In genomic region chr1:25501235-25502058, GRCh38 we compare ENCODE assay signal across 9 cellular contexts. TPM values are rescaled to one million over a fixed set of nuclear protein-coding genes. Genes with fewer than 3 reads are reported as not detected.
DNase-seq lines count a peak whose midpoint lies in the region; ATAC-seq and TF ChIP-seq lines count a peak whose summit lies in the region.
"Had no signal": no experiment of that assay in that cellular context is flagged by ENCODE, and none has a peak within 500 bp of the region (broad histone marks: within the 10 kb centered on the region; RNA-seq: fewer than 3 reads in every experiment).

No MANE protein-coding gene starts in this region.

- H3K4me1 Mint-ChIP-seq in activated T-cell treated with anti-CD3 and anti-CD28 coated beads, Interleukin-2, amount 50 U/mL, for 72 hours (ENCODE audit: low read depth): peaks cover 15% of the 10 kb centered on the region

- intact Hi-C loops in left colon (cut with DNase I, micrococcal nuclease): no loop called here

- no peak overlapping the region for H3K4me3 Mint-ChIP-seq in activated T-cell treated with anti-CD3 and anti-CD28 coated beads, Interleukin-2, amount 50 U/mL, for 72 hours

- ATAC-seq in activated T-cell treated with anti-CD3 and anti-CD28 coated beads, Interleukin-2, amount 50 U/mL, for 72 hours (replicated peaks in 1 of 2): no peak
- ATAC-seq in left colon: peak; percentile 92
- no peak for ATAC-seq in HG02840 (IDR thresholded peaks at IDR 0.05; ENCODE audit: low FRiP score, unreplicated experiment)
- no peak for ATAC-seq in GM21717 (IDR thresholded peaks at IDR 0.05; ENCODE audit: unreplicated experiment)

- POLR2A ChIA-PET in BJ (lab: Charles Lee): interaction anchor here (0.6 kb wide), 2 partner anchors 24 to 39 kb away, joined by 4 to 6 read pairs; no protein-coding TSS in a partner anchor

- H3K27ac Mint-ChIP-seq in activated T-cell treated with anti-CD3 and anti-CD28 coated beads, Interleukin-2, amount 50 U/mL, for 72 hours: peak overlapping the region; percentile 39

- H3K36me3 ChIP-seq in BJ (ENCODE audit: control insufficient read depth, insufficient read depth, low read length): peaks cover 2% of the 10 kb centered on the region

- H3K36me3 Mint-ChIP-seq in activated T-cell treated with anti-CD3 and anti-CD28 coated beads, Interleukin-2, amount 50 U/mL, for 72 hours (ENCODE audit: insufficient read depth in 2 of 2): peaks cover 0 to 5% of the 10 kb centered on the region in 2 donors

- CTCF ChIA-PET in BJ (lab: Yijun Ruan, JAX): interaction anchor here (0.6 to 3.6 kb wide), 7 partner anchors 10 to 299 kb away, joined by 3 to 16 read pairs (median 3); partner anchors contain the start of gene SELENON

- peak; percentile 31 for DNase-seq in BJ (ENCODE audit: low read depth)
- DNase-seq in activated T-cell treated with anti-CD3 and anti-CD28 coated beads, Interleukin-2, amount 50 U/mL, for 72 hours: peak in 1 of 2 donors; percentile 19
- DNase-seq in left colon: peak in 1 of 2 donors; percentile 48
- no peak for DNase-seq in epidermal melanocyte (ENCODE audit: insufficient read length, low spot score)
- DNase-seq in amygdala (lab: John Stamatoyannopoulos, UW): no peak
- DNase-seq: KBM-7 had no signal

- H3K27me3 ChIP-seq in BJ (ENCODE audit: control insufficient read depth, insufficient read depth, low read length): no peaks in the 10 kb centered on the region

- H3K9me3 Mint-ChIP-seq in activated T-cell treated with anti-CD3 and anti-CD28 coated beads, Interleukin-2, amount 50 U/mL, for 72 hours: no peaks in the 10 kb centered on the region

- TF ChIP-seq CTCF in BJ (IDR thresholded peaks at IDR 0.05; ENCODE audit: insufficient read depth, low read depth, low read length) (peak; percentile 35), GM12873 (IDR thresholded peaks at IDR 0.05; ENCODE audit: insufficient read depth, low read depth, low read length, missing control alignments) (peak; percentile 46)

- no peaks in the 10 kb centered on the region for H3K27me3 Mint-ChIP-seq in activated T-cell treated with anti-CD3 and anti-CD28 coated beads, Interleukin-2, amount 50 U/mL, for 72 hours (ENCODE audit: low read depth)

- H3K4me3 ChIP-seq in BJ (ENCODE audit: low read depth, low read length): no peak overlapping the region

RNA-seq across cellular contexts. Expression of gene LDLRAP1, which starts 42.0 kb away (rescaled TPM):
- polyA plus RNA-seq in BJ (2011; rRNA removed): 17.1 and 27.2 TPM in 2 replicates
- polyA minus RNA-seq in BJ (2011; rRNA and poly(A)+ RNA removed): 14.3 and 18.1 TPM in 2 replicates
- total RNA-seq in activated T-cell treated with anti-CD3 and anti-CD28 coated beads, Interleukin-2, amount 50 U/mL, for 72 hours: 10 to 100 TPM; 13.5 to 14.7 TPM
- 10 to 100 TPM; 37.7 to 40.2 TPM for total RNA-seq in left colon
